In the genomic region with DNA sequence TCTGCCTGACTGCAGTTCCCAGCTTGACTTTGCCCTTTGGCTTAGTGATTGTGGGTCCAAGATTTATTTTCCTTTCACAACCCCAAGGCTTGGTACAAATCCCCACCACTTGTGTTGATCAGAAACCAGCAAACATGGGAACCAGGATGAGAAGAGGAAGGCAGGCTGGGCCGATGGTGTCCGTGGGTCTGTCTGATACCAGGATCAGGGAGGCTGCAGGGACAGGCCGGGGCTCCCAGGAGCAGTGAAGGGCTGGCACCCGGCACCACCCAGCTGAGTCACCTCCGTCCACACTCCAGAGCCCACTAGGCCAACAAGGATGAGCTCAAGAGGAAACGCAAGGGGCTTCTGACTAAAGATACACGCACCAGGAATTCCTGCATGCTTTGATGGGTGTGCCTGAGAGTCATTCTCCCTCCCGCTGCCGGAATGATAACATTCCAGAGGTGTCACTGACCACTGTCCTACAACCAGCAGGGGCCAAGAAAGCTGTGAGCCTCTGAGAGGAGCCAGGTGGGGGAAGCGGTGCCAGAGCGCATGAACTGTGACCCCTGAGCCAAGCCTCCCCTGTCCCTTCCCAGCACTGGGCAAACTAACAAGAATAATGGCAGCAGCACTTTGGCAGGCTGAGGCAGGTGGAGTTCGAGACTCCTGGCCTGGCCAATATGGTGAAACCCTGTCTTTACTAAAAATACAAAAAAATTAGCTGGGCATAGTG, we compare ENCODE assay signal across 1 cellular context.
TF ChIP-seq lines count a peak whose summit lies in the region.

No MANE protein-coding gene starts in this region.

TF ChIP-seq in IMR-90, 13 proteins besides CTCF, POLR2A, EP300 and RAD21:
- TF ChIP-seq BHLHE40 (IDR thresholded peaks at IDR 0.05; ENCODE audit: low read depth, low read length) (peak; percentile 25; the same call in 1 of the 2 replicates), CEBPB (IDR thresholded peaks at IDR 0.05; ENCODE audit: low read depth, low read length) (no peak), MAZ (IDR thresholded peaks at IDR 0.05; ENCODE audit: borderline replicate concordance, low read depth, low read length) (peak; percentile 41; the same call in 1 of the 2 replicates), RCOR1 (IDR thresholded peaks at IDR 0.05; ENCODE audit: insufficient replicate concordance, low read length) (peak; percentile 24), MXI1 (IDR thresholded peaks at IDR 0.05; ENCODE audit: borderline replicate concordance, low read depth, low read length) (0 out of 2 replicates have a peak, but pooled peaks have one; percentile 38)
- TF ChIP-seq, protein P1, sequence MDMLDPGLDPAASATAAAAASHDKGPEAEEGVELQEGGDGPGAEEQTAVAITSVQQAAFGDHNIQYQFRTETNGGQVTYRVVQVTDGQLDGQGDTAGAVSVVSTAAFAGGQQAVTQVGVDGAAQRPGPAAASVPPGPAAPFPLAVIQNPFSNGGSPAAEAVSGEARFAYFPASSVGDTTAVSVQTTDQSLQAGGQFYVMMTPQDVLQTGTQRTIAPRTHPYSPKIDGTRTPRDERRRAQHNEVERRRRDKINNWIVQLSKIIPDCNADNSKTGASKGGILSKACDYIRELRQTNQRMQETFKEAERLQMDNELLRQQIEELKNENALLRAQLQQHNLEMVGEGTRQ (IDR thresholded peaks at IDR 0.05; ENCODE audit: low read depth, low read length), result no peak
